6 cellular contexts compared by ENCODE assay signal in genomic region chr2:127196549-127196948, GRCh38. TPM values are rescaled to one million over a fixed set of nuclear protein-coding genes. Genes with fewer than 3 reads are reported as not detected.
"Had no signal": no experiment of that assay in that cellular context is flagged by ENCODE, and none has a peak within 500 bp of the region (broad histone marks: within the 10 kb centered on the region; RNA-seq: fewer than 3 reads in every experiment).

No MANE protein-coding gene starts in this region.

- H3K27ac Mint-ChIP-seq: GM23338, HFFc6, IgD-negative memory B cell had no signal

- H2AFZ ChIP-seq: GM23338 had no signal

- H3K27ac ChIP-seq: KMS-11 had no signal

- H3K9me3 ChIP-seq: HAP-1 had no signal

- H3K4me3 ChIP-seq: GM23338, HAP-1 had no signal

- H3K4me3 Mint-ChIP-seq: GM23338, HFFc6 had no signal

- DNase-seq: HFFc6 had no signal

- H3K36me3 ChIP-seq: HAP-1 had no signal

- H3K4me2 ChIP-seq: GM23338, KMS-11 had no signal

- H3K4me1 ChIP-seq: HAP-1 had no signal

- H3K9me3 Mint-ChIP-seq: HFFc6, IgD-negative memory B cell had no signal

- H3K36me3 Mint-ChIP-seq: IgD-negative memory B cell had no signal

- H3K9ac ChIP-seq: KMS-11 had no signal

RNA-seq across cellular contexts. Expression of gene CYP27C1, which starts 23.6 kb away (rescaled TPM):
- total RNA-seq: HepG2 had no signal
- polyA plus RNA-seq: HepG2, IgD-negative memory B cell had no signal
